Comparison of ENCODE assay signal across 36 cellular contexts in the genomic region with DNA sequence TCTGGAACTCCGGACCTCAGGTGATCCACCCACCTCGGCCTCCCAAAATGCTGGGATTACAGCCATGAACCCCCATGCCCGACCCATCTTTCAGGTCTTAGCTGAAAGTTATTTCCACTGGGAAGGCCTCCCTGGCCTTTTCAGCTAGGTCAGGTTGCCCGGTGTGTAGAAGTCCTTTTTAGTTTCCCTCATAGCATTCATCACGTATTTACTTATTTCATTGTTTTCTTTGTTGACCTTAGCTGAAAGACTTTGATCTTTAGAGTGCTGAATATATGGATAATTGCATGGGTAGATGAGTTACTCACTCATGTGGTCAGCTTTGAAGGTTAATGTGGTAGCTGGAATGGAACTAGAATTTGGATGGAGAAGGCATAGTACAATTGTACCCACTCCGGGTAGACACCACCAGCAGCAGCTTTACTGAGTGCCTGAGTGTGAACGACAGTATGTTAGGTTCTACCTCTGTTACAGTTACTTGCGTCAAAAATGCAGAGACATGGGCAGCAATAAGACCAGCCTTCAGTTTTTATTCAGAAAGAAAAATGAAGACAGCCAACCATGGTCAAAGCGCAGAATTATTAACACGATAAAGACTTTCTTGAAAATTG. TPM values are rescaled to one million over a fixed set of nuclear protein-coding genes. Genes with fewer than 3 reads are reported as not detected.
"Had no signal": no experiment of that assay in that cellular context is flagged by ENCODE, and none has a peak within 500 bp of the region (broad histone marks: within the 10 kb centered on the region; RNA-seq: fewer than 3 reads in every experiment).

No MANE protein-coding gene starts in this region.

- H3K9me3 ChIP-seq: esophagus muscularis mucosa, gastroesophageal sphincter, heart left ventricle, mucosa of descending colon, neutrophil, pancreas, stomach, thyroid gland, vagina had no signal

- H3K4me1 ChIP-seq: foreskin keratinocyte, heart left ventricle, pancreas, stomach, vagina had no signal

- ATAC-seq: foreskin keratinocyte; gastroesophageal sphincter; heart left ventricle; left lobe of liver; mucosa of descending colon; natural killer cell treated with Interleukin-12 subunit alpha and Interleukin-12 subunit beta and Interleukin-15 and Interleukin-18, amount 100 ng/mL, for 72 hours; pancreas; sciatic nerve had no signal

- DNase-seq: dermis blood vessel endothelial cell; effector memory CD4-positive, alpha-beta T cell; foreskin keratinocyte; heart left ventricle; kidney; mucosa of descending colon; naive B cell; pancreas; stimulated activated CD4-positive, alpha-beta T cell treated with anti-CD3 and anti-CD28 coated beads, Interleukin-12 subunit alpha, Interleukin-12 subunit beta, amount 100 ng/mL, for 4 hours; stimulated activated CD4-positive, alpha-beta T cell treated with anti-CD3 and anti-CD28 coated beads, Interleukin-1b, Interleukin-23, amount 100 ng/mL, for 48 hours; stimulated activated CD4-positive, alpha-beta T cell treated with anti-CD3 and anti-CD28 coated beads, Interleukin-4, amount 100 ng/mL, for 1 hour; stimulated activated CD8-positive, alpha-beta memory T cell treated with anti-CD3 and anti-CD28 coated beads, Interleukin-4, amount 100 ng/mL, for 48 hours; stimulated activated naive CD4-positive, alpha-beta T cell treated with Interleukin-2 at 50 U/mL for 16 hours; stomach; thyroid gland; trophoblast cell had no signal

- H3K4me3 ChIP-seq: esophagus muscularis mucosa, gastroesophageal sphincter, heart left ventricle, hepatocyte, lung, mucosa of descending colon, pancreas, smooth muscle cell, stomach, thyroid gland, vagina had no signal

- H3K27ac ChIP-seq: esophagus muscularis mucosa, foreskin keratinocyte, gastroesophageal sphincter, hepatocyte, neutrophil, pancreas, stomach, thyroid gland, vagina had no signal

- H2AFZ ChIP-seq: hepatocyte had no signal

- H3K4me2 ChIP-seq: hepatocyte, smooth muscle cell had no signal

- H3K79me2 ChIP-seq: hepatocyte had no signal

RNA-seq across cellular contexts. Expression of gene LINC00237, which starts 28.8 kb away (rescaled TPM):
- total RNA-seq: dermis blood vessel endothelial cell; endothelial cell of umbilical vein; epithelial cell of proximal tubule; esophagus muscularis mucosa; fibroblast of lung; foreskin keratinocyte; gastroesophageal sphincter; heart left ventricle; hepatocyte; kidney; left lobe of liver; liver; lung; mucosa of descending colon; natural killer cell treated with Interleukin-12 subunit alpha and Interleukin-12 subunit beta and Interleukin-15 and Interleukin-18, amount 100 ng/mL, for 72 hours; neural crest cell; omental fat pad; pancreas; posterior vena cava; pulmonary artery endothelial cell; sciatic nerve; smooth muscle cell; stomach; subcutaneous adipose tissue; ureter; vagina had no signal
